Comparison of ENCODE assay signal across 24 cellular contexts in the genomic region with DNA sequence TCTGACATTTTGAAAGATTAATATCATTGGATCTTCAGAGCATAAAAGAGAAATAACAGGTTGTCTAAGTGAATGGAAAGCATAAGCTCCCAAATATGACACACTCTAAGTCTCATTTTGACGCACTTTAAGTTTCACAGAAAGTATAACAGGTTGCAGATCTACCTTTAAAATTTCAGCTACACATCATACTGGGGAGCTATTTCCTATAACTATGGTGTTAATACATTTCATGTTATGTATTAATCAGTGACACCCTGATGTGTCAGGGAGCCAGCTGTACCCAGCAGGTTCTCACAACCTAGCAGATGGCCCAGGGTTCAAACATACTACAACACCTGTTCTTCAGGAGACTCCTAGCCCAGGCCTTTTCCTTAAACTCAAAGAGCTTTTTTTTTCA. TPM values are rescaled to one million over a fixed set of nuclear protein-coding genes. Genes with fewer than 3 reads are reported as not detected.
DNase-seq lines count a peak whose midpoint lies in the region; ATAC-seq and TF ChIP-seq lines count a peak whose summit lies in the region.
"Had no signal": no experiment of that assay in that cellular context is flagged by ENCODE, and none has a peak within 500 bp of the region (broad histone marks: within the 10 kb centered on the region; RNA-seq: fewer than 3 reads in every experiment).

No MANE protein-coding gene starts in this region.

- TF ChIP-seq CTCF in Peyer's patch (IDR thresholded peaks at IDR 0.05): no peak

- no peak overlapping the region for H3K4me3 ChIP-seq in CD8-positive, alpha-beta memory T cell (ENCODE audit: low read length)
- no peak overlapping the region for H3K4me3 ChIP-seq in Peyer's patch
- H3K4me3 ChIP-seq: heart right ventricle, SJSA1, testis had no signal

- no peaks in the 10 kb centered on the region for H3K4me1 Mint-ChIP-seq in CD8-positive, alpha-beta memory T cell
- H3K4me1 Mint-ChIP-seq: activated T-helper 17 cell treated with anti-CD3 and anti-CD28 coated beads, Interleukin-2, amount 50 U/mL, for 72 hours; naive thymus-derived CD8-positive, alpha-beta T cell had no signal

- H3K27me3 Mint-ChIP-seq in CD8-positive, alpha-beta memory T cell: peaks cover 6 to 35% of the 10 kb centered on the region in 2 donors

- no peak overlapping the region for H3K27ac Mint-ChIP-seq in CD8-positive, alpha-beta memory T cell
- H3K27ac Mint-ChIP-seq: activated naive CD4-positive, alpha-beta T cell treated with anti-CD3 and anti-CD28 coated beads, Interleukin-2, amount 50 U/mL, for 72 hours; activated T-helper 17 cell treated with anti-CD3 and anti-CD28 coated beads, Interleukin-2, amount 50 U/mL, for 72 hours; naive thymus-derived CD8-positive, alpha-beta T cell; T-helper 1 cell treated with Interleukin-12 subunit alpha and Interleukin-12 subunit beta and Interleukin-4 antibody, amounts not matched to agents 30 μg/mL and 1 μg/mL, for 36 hours had no signal

- H3K27me3 ChIP-seq in CD8-positive, alpha-beta memory T cell (ENCODE audit: insufficient read depth, low read length, poor library complexity, severe bottlenecking): no peaks in the 10 kb centered on the region
- no peaks in the 10 kb centered on the region for H3K27me3 ChIP-seq in Peyer's patch
- H3K27me3 ChIP-seq: testis had no signal

- POLR2A ChIA-PET in CD8-positive, alpha-beta memory T cell (lab: Charles Lee): no interaction called here

- no peaks in the 10 kb centered on the region for H3K4me1 ChIP-seq in CD8-positive, alpha-beta memory T cell (ENCODE audit: insufficient read depth, low read length)
- no peaks in the 10 kb centered on the region for H3K4me1 ChIP-seq in Peyer's patch
- H3K4me1 ChIP-seq: heart right ventricle, SJSA1 had no signal

- peak; percentile 39 for ATAC-seq in GM21576 (IDR thresholded peaks at IDR 0.05; ENCODE audit: unreplicated experiment)
- ATAC-seq: activated naive CD4-positive, alpha-beta T cell treated with anti-CD3 and anti-CD28 coated beads, Interleukin-2, amount 50 U/mL, for 72 hours; activated T-helper 17 cell treated with anti-CD3 and anti-CD28 coated beads, Interleukin-2, amount 50 U/mL, for 72 hours; heart right ventricle; HepG2; left lobe of liver; naive thymus-derived CD8-positive, alpha-beta T cell had no signal

- no peaks in the 10 kb centered on the region for H3K9me3 ChIP-seq in CD8-positive, alpha-beta memory T cell (ENCODE audit: low read length)
- no peaks in the 10 kb centered on the region for H3K9me3 ChIP-seq in Peyer's patch
- H3K9me3 ChIP-seq: heart right ventricle, SJSA1, testis had no signal

- H3K9me3 Mint-ChIP-seq in CD8-positive, alpha-beta memory T cell: peaks cover 0 to 14% (median 0%) of the 10 kb centered on the region in 5 donors
- H3K9me3 Mint-ChIP-seq: activated naive CD4-positive, alpha-beta T cell treated with anti-CD3 and anti-CD28 coated beads, Interleukin-2, amount 50 U/mL, for 72 hours; activated T-helper 17 cell treated with anti-CD3 and anti-CD28 coated beads, Interleukin-2, amount 50 U/mL, for 72 hours; T-helper 1 cell treated with Interleukin-12 subunit alpha and Interleukin-12 subunit beta and Interleukin-4 antibody, amounts not matched to agents 30 μg/mL and 1 μg/mL, for 36 hours had no signal

- H3K36me3 Mint-ChIP-seq in CD8-positive, alpha-beta memory T cell: peaks cover 0 to 5% (median 0%) of the 10 kb centered on the region in 3 donors
- H3K36me3 Mint-ChIP-seq: activated naive CD4-positive, alpha-beta T cell treated with anti-CD3 and anti-CD28 coated beads, Interleukin-2, amount 50 U/mL, for 72 hours had no signal

- CTCF ChIA-PET in CD8-positive, alpha-beta memory T cell (lab: Charles Lee): no interaction called here

- DNase-seq in DMS153 (lab: John Stamatoyannopoulos, UW): peak; percentile 84
- DNase-seq in NCI-H2107 treated with DMSO at 0.1 percent for 48 hours (lab: John Stamatoyannopoulos, UW; ENCODE audit: unreplicated experiment): peak; percentile 83
- DNase-seq in NCI-H774 (lab: John Stamatoyannopoulos, UW): peak; percentile 66
- no peak for DNase-seq in CD8-positive, alpha-beta memory T cell
- no peak for DNase-seq in T-helper 9 cell
- DNase-seq in cerebellum (ENCODE audit: low spot score): no peak
- no peak for DNase-seq in Peyer's patch
- DNase-seq: activated CD4-positive, alpha-beta T cell treated with anti-CD3 and anti-CD28 coated beads for 4 hours; C1 segment of cervical spinal cord; central memory CD4-positive, alpha-beta T cell; GF-D8; heart right ventricle; naive thymus-derived CD8-positive, alpha-beta T cell; NCI-H1048; small intestine; stimulated activated naive CD4-positive, alpha-beta T cell; testis had no signal

- H3K4me3 Mint-ChIP-seq in CD8-positive, alpha-beta memory T cell: no peak overlapping the region
- H3K4me3 Mint-ChIP-seq: activated T-helper 17 cell treated with anti-CD3 and anti-CD28 coated beads, Interleukin-2, amount 50 U/mL, for 72 hours; naive thymus-derived CD8-positive, alpha-beta T cell; T-helper 1 cell treated with Interleukin-12 subunit alpha and Interleukin-12 subunit beta and Interleukin-4 antibody, amounts not matched to agents 30 μg/mL and 1 μg/mL, for 36 hours had no signal

- H3K27ac ChIP-seq in CD8-positive, alpha-beta memory T cell (ENCODE audit: low read depth, low read length): no peak overlapping the region
- H3K27ac ChIP-seq in Peyer's patch: no peak overlapping the region
- H3K27ac ChIP-seq: heart right ventricle, SJSA1 had no signal

- no peaks in the 10 kb centered on the region for H3K36me3 ChIP-seq in CD8-positive, alpha-beta memory T cell (ENCODE audit: insufficient read depth, low read length)
- no peaks in the 10 kb centered on the region for H3K36me3 ChIP-seq in Peyer's patch
- H3K36me3 ChIP-seq: heart right ventricle, SJSA1 had no signal

- TF ChIP-seq POLR2A in Peyer's patch (IDR thresholded peaks at IDR 0.05): no peak

RNA-seq across cellular contexts. Expression of gene TMX1, which starts 31.1 kb away (rescaled TPM):
- 10 to 100 TPM; 51.8 to 55.1 TPM for total RNA-seq in CD8-positive, alpha-beta memory T cell
- 43.3 TPM for polyA plus RNA-seq in CD8-positive, alpha-beta memory T cell
- 28.6 TPM for total RNA-seq in cerebellum
- total RNA-seq in Peyer's patch: 10 to 100 TPM in 3 of 4 donors, 1 to 10 TPM in 1; 7.4 to 21.3 (median 16.1) TPM

Comparison
In these comparisons a context has a peak if more than half of its experiments do, and no peak if none do; other contexts are left out.
1. DNase-seq: peak in DMS153 (single experiment), NCI-H2107 treated with DMSO at 0.1 percent for 48 hours (single experiment) and NCI-H774 (single experiment); none in CD8-positive, alpha-beta memory T cell (0 of 5), T-helper 9 cell (single experiment), cerebellum (single experiment) and Peyer's patch (0 of 3).